In genomic region chr2:237732070-237732469, GRCh38 we compare ENCODE assay signal across 9 cellular contexts.
DNase-seq lines count a peak whose midpoint lies in the region; ATAC-seq, FAIRE-seq and TF ChIP-seq lines count a peak whose summit lies in the region.
"Had no signal": no experiment of that assay in that cellular context is flagged by ENCODE, and none has a peak within 500 bp of the region (broad histone marks: within the 10 kb centered on the region; RNA-seq: fewer than 3 reads in every experiment).

No MANE protein-coding gene starts in this region.

- no peak for FAIRE-seq in kidney (lab: Jason Lieb, UNC)
- FAIRE-seq: endometrium had no signal

- no peak for TF ChIP-seq CTCF in HFFc6 (IDR thresholded peaks at IDR 0.05)
- TF ChIP-seq CTCF in kidney (IDR thresholded peaks at IDR 0.05; ENCODE audit: borderline replicate concordance, extremely low read depth, insufficient read depth) = no peak
- TF ChIP-seq CTCF in spleen (IDR thresholded peaks at IDR 0.05 in 8 of 11, conservative IDR thresholded peaks at IDR 0.05 in 3 of 11) = no peak

- intact Hi-C loops in activated T-helper 1 cell treated with anti-CD3 and anti-CD28 coated beads, Interleukin-12 subunit alpha, Interleukin-12 subunit beta, Interleukin-2, Interleukin-4 antibody, amounts not matched to agents 30 ng/mL and 10 ng/mL and 1 ng/mL, durations not matched to agents 14 hours and 24 hours and 36 hours (cut with micrococcal nuclease) = no loop called here
- intact Hi-C loops in kidney (cut with DNase I) (no loop called here), spleen (cut with DNase I; ENCODE audit: low total_unique reads) (no loop called here)

- H3K36me3 ChIP-seq in kidney (ENCODE audit: control insufficient read depth in 1 of 2, insufficient read depth in 2 of 2, low read length in 2 of 2) = no peaks in the 10 kb centered on the region
- H3K36me3 ChIP-seq in spleen = peaks cover 0 to 40% (median 10%) of the 10 kb centered on the region in 6 donors

- H3K4me3 Mint-ChIP-seq in HFFc6 = no peak overlapping the region
- H3K4me3 Mint-ChIP-seq in activated T-helper 1 cell treated with anti-CD3 and anti-CD28 coated beads, Interleukin-12 subunit alpha, Interleukin-12 subunit beta, Interleukin-2, Interleukin-4 antibody, amounts not matched to agents 30 ng/mL and 10 ng/mL and 1 ng/mL, durations not matched to agents 14 hours and 24 hours and 36 hours = no peak overlapping the region

- H3K9me3 Mint-ChIP-seq in HFFc6 = no peaks in the 10 kb centered on the region
- no peaks in the 10 kb centered on the region for H3K9me3 Mint-ChIP-seq in activated T-helper 1 cell treated with anti-CD3 and anti-CD28 coated beads, Interleukin-12 subunit alpha, Interleukin-12 subunit beta, Interleukin-2, Interleukin-4 antibody, amounts not matched to agents 30 ng/mL and 10 ng/mL and 1 ng/mL, durations not matched to agents 14 hours and 24 hours and 36 hours

- H3K27ac Mint-ChIP-seq in HFFc6 = peak overlapping the region; percentile 13; the same call in 1 of the 2 replicates
- H3K27ac Mint-ChIP-seq in activated T-helper 1 cell treated with anti-CD3 and anti-CD28 coated beads, Interleukin-12 subunit alpha, Interleukin-12 subunit beta, Interleukin-2, Interleukin-4 antibody, amounts not matched to agents 30 ng/mL and 10 ng/mL and 1 ng/mL, durations not matched to agents 14 hours and 24 hours and 36 hours = peak overlapping the region; percentile 55

- peak overlapping the region; percentile 5 to 35 for H3K9ac ChIP-seq in kidney (ENCODE audit: low read length in 2 of 2)

- H3K4me1 ChIP-seq in kidney (ENCODE audit: control insufficient read depth in 1 of 2, insufficient read depth in 1 of 2, low read depth in 1 of 2, low read length in 2 of 2) = peaks cover 31 to 32% of the 10 kb centered on the region in 2 donors
- peaks cover 39 to 100% (median 81%) of the 10 kb centered on the region in 6 donors for H3K4me1 ChIP-seq in spleen

- WGBS in spleen, 5 donors = 74 to 79% (median 77%) methylated on average over 10 of the region's 10 CpGs

- H3K27me3 Mint-ChIP-seq in HFFc6 (ENCODE audit: insufficient read depth) = peaks cover 5% of the 10 kb centered on the region
- no peaks in the 10 kb centered on the region for H3K27me3 Mint-ChIP-seq in activated T-helper 1 cell treated with anti-CD3 and anti-CD28 coated beads, Interleukin-12 subunit alpha, Interleukin-12 subunit beta, Interleukin-2, Interleukin-4 antibody, amounts not matched to agents 30 ng/mL and 10 ng/mL and 1 ng/mL, durations not matched to agents 14 hours and 24 hours and 36 hours (ENCODE audit: insufficient read depth)

- no peak for TF ChIP-seq POLR2A in spleen (IDR thresholded peaks at IDR 0.05)

- DNase-seq in HFFc6 (no peak), kidney (no peak), spleen (no peak)
- no peak for DNase-seq in activated T-helper 1 cell treated with anti-CD3 and anti-CD28 coated beads, Interleukin-12 subunit alpha, Interleukin-12 subunit beta, Interleukin-2, Interleukin-4 antibody, amounts not matched to agents 30 ng/mL and 10 ng/mL and 1 ng/mL, durations not matched to agents 14 hours and 24 hours and 36 hours (ENCODE audit: low spot score)
- DNase-seq in stimulated activated naive CD4-positive, alpha-beta T cell (lab: John Stamatoyannopoulos, UW) = no peak
- DNase-seq: left cardiac atrium had no signal

- H3K27ac ChIP-seq in kidney (ENCODE audit: low read depth in 2 of 2, low read length in 2 of 2) = peak overlapping the region; percentile 51 to 74
- H3K27ac ChIP-seq in spleen = peak overlapping the region in 7 of 8 donors; percentile 37 to 73 (median 53)

- H3K4me1 Mint-ChIP-seq in HFFc6 (ENCODE audit: low read depth) = peaks cover 58% of the 10 kb centered on the region
- H3K4me1 Mint-ChIP-seq in activated T-helper 1 cell treated with anti-CD3 and anti-CD28 coated beads, Interleukin-12 subunit alpha, Interleukin-12 subunit beta, Interleukin-2, Interleukin-4 antibody, amounts not matched to agents 30 ng/mL and 10 ng/mL and 1 ng/mL, durations not matched to agents 14 hours and 24 hours and 36 hours (ENCODE audit: low read depth) = peaks cover 46% of the 10 kb centered on the region

- ATAC-seq in GM19455 (IDR thresholded peaks at IDR 0.05; ENCODE audit: unreplicated experiment) (no peak), HG03565 (IDR thresholded peaks at IDR 0.05; ENCODE audit: unreplicated experiment) (no peak)

- H3K36me3 Mint-ChIP-seq in HFFc6 (ENCODE audit: low read depth) = peaks cover 24% of the 10 kb centered on the region
- H3K36me3 Mint-ChIP-seq in activated T-helper 1 cell treated with anti-CD3 and anti-CD28 coated beads, Interleukin-12 subunit alpha, Interleukin-12 subunit beta, Interleukin-2, Interleukin-4 antibody, amounts not matched to agents 30 ng/mL and 10 ng/mL and 1 ng/mL, durations not matched to agents 14 hours and 24 hours and 36 hours (ENCODE audit: low read depth) = peaks cover 32% of the 10 kb centered on the region

- H3K4me3 ChIP-seq in kidney (ENCODE audit: low read length in 2 of 2) (no peak overlapping the region), spleen (no peak overlapping the region)

- H3K9me3 ChIP-seq in kidney (ENCODE audit: control insufficient read depth in 1 of 2, low read length in 2 of 2) (no peaks in the 10 kb centered on the region), spleen (no peaks in the 10 kb centered on the region)

- H3K27me3 ChIP-seq in spleen (replicated peaks in 1 of 7) = no peaks in the 10 kb centered on the region
